2 cellular contexts compared by ENCODE assay signal in genomic region chr7:116953727-116954442, GRCh38.
A peak's percentile ranks its signal among the peaks of the same experiment; 100 is the strongest.
TF ChIP-seq lines count a peak whose summit lies in the region.

No MANE protein-coding gene starts in this region.

TF ChIP-seq in A549, 52 proteins besides CTCF, POLR2A, EP300 and RAD21 (continued from another document):
- no peak for TF ChIP-seq HEYL (CRISPR knock-in tag; IDR thresholded peaks at IDR 0.05)
- TF ChIP-seq MAZ (IDR thresholded peaks at IDR 0.05; ENCODE audit: borderline replicate concordance, low read depth, low read length), result no peak
- no peak for TF ChIP-seq MYC (IDR thresholded peaks at IDR 0.05; ENCODE audit: borderline replicate concordance, low read length)
- TF ChIP-seq USF2 (IDR thresholded peaks at IDR 0.05), result no peak
- TF ChIP-seq NPAS2 (CRISPR knock-in tag; IDR thresholded peaks at IDR 0.05; ENCODE audit: borderline replicate concordance), result no peak
- TF ChIP-seq NFE2L2 (conservative IDR thresholded peaks at IDR 0.05; ENCODE audit: low read length), result no peak
- TF ChIP-seq MAX (IDR thresholded peaks at IDR 0.05), result no peak
- no peak for TF ChIP-seq EHMT2 (IDR thresholded peaks at IDR 0.05; ENCODE audit: low read depth)
- no peak for TF ChIP-seq TP53 (CRISPR knock-in tag; IDR thresholded peaks at IDR 0.05)
- TF ChIP-seq SREBF2 (IDR thresholded peaks at IDR 0.05), result no peak
- no peak for TF ChIP-seq ZNF302 (CRISPR knock-in tag; IDR thresholded peaks at IDR 0.05)
- no peak for TF ChIP-seq CHD2 (IDR thresholded peaks at IDR 0.05; ENCODE audit: low read length, partially characterized antibody)
- no peak for TF ChIP-seq FOSL2 (IDR thresholded peaks at IDR 0.05)
- peak; percentile 23 for TF ChIP-seq FOSL2 (CRISPR knock-in tag; IDR thresholded peaks at IDR 0.05)
- no peak for TF ChIP-seq ZFP36 (IDR thresholded peaks at IDR 0.05; ENCODE audit: borderline replicate concordance, partially characterized antibody)
- TF ChIP-seq ZC3H11A (IDR thresholded peaks at IDR 0.05), result no peak
- TF ChIP-seq HDAC2 (IDR thresholded peaks at IDR 0.05), result no peak
- TF ChIP-seq BCL3 (IDR thresholded peaks at IDR 0.05), result 0 out of 3 replicates have a peak, but pooled peaks have one; percentile 18
- no peak for TF ChIP-seq RARB (CRISPR knock-in tag; IDR thresholded peaks at IDR 0.05)
- no peak for TF ChIP-seq KDM1A (IDR thresholded peaks at IDR 0.05; ENCODE audit: low read depth)
- no peak for TF ChIP-seq KDM5A (IDR thresholded peaks at IDR 0.05)
- TF ChIP-seq E2F6 (IDR thresholded peaks at IDR 0.05; ENCODE audit: borderline replicate concordance, low read depth), result 0 out of 2 replicates have a peak, but pooled peaks have one; percentile 12
- TF ChIP-seq HOXB13 (CRISPR knock-in tag; IDR thresholded peaks at IDR 0.05; ENCODE audit: low read depth), result no peak
- no peak for TF ChIP-seq HOXA7 (CRISPR knock-in tag; IDR thresholded peaks at IDR 0.05)
- peak; percentile 28; the same call in 1 of the 2 replicates for TF ChIP-seq HOXB5 (CRISPR knock-in tag; IDR thresholded peaks at IDR 0.05)
- peak; percentile 11 to 45; a peak in 2 of 5 replicates for TF ChIP-seq JUN (IDR thresholded peaks at IDR 0.05)

TF ChIP-seq in HepG2, 621 proteins besides CTCF, POLR2A, EP300 and RAD21 (continues in another document):
- TF ChIP-seq ZNF687 (CRISPR knock-in tag; IDR thresholded peaks at IDR 0.05) (peak; percentile 51), ZNF770 (CRISPR knock-in tag; IDR thresholded peaks at IDR 0.05) (peak; percentile 9; the same call in 1 of the 2 replicates), ZBTB14 (CRISPR knock-in tag; IDR thresholded peaks at IDR 0.05) (peak; percentile 8; the same call in 1 of the 2 replicates), ZNF570 (CRISPR knock-in tag; IDR thresholded peaks at IDR 0.05; ENCODE audit: borderline replicate concordance) (no peak), BORCS8-MEF2B (CRISPR knock-in tag; IDR thresholded peaks at IDR 0.05) (peak; percentile 49; the same call in 1 of the 2 replicates), ZNF761 (CRISPR knock-in tag; conservative IDR thresholded peaks at IDR 0.05) (no peak), KMT2B (CRISPR knock-in tag; IDR thresholded peaks at IDR 0.05) (peak; percentile 84), DRAP1 (CRISPR knock-in tag; IDR thresholded peaks at IDR 0.05) (peak; percentile 26; the same call in 1 of the 2 replicates), ZNF274 (CRISPR knock-in tag; IDR thresholded peaks at IDR 0.05) (no peak), ZNF136 (CRISPR knock-in tag; IDR thresholded peaks at IDR 0.05; ENCODE audit: low read depth) (no peak), GATAD1 (CRISPR knock-in tag; IDR thresholded peaks at IDR 0.05) (0 out of 2 replicates have a peak, but pooled peaks have one; percentile 37), ZFY (CRISPR knock-in tag; IDR thresholded peaks at IDR 0.05) (peak; percentile 77), HMGXB4 (CRISPR knock-in tag; IDR thresholded peaks at IDR 0.05; ENCODE audit: borderline replicate concordance in 1 of 2, low read depth in 1 of 2) (peak in 1 of 2 experiments; percentile 68; a peak in 2 of 4 replicates), ZNF558 (CRISPR knock-in tag; IDR thresholded peaks at IDR 0.05; ENCODE audit: borderline replicate concordance) (no peak), KDM5A (IDR thresholded peaks at IDR 0.05; ENCODE audit: borderline replicate concordance, low read length) (peak; percentile 46; the same call in 1 of the 2 replicates), NCOA5 (CRISPR knock-in tag; IDR thresholded peaks at IDR 0.05) (no peak), NBN (conservative IDR thresholded peaks at IDR 0.05) (no peak), SNRNP70 (IDR thresholded peaks at IDR 0.05; ENCODE audit: low read depth, low read length) (no peak), DPF2 (CRISPR knock-in tag; IDR thresholded peaks at IDR 0.05; ENCODE audit: borderline replicate concordance, low read depth) (no peak), CREB1 (IDR thresholded peaks at IDR 0.05) (peak; percentile 81), CREB1 (CRISPR knock-in tag; IDR thresholded peaks at IDR 0.05) (peak; percentile 93), FOXK1 (CRISPR knock-in tag; IDR thresholded peaks at IDR 0.05; ENCODE audit: borderline replicate concordance, low read depth) (peak; percentile 46; the same call in 1 of the 2 replicates), AGO2 (optimal IDR thresholded peaks at IDR 0.05; ENCODE audit: low read depth, low read length) (peak; percentile 90), SAP130 (CRISPR knock-in tag; IDR thresholded peaks at IDR 0.05; ENCODE audit: low read depth) (peak; percentile 42; the same call in 1 of the 2 replicates), ZNF281 (CRISPR knock-in tag; IDR thresholded peaks at IDR 0.05; ENCODE audit: borderline replicate concordance) (peak; percentile 10), GABPB1 (CRISPR knock-in tag; IDR thresholded peaks at IDR 0.05) (peak; percentile 60; the same call in 1 of the 2 replicates), MYPOP (CRISPR knock-in tag; IDR thresholded peaks at IDR 0.05) (peak; percentile 16; the same call in 1 of the 2 replicates), ZNF143 (CRISPR knock-in tag; IDR thresholded peaks at IDR 0.05) (peak; percentile 72; the same call in 1 of the 2 replicates), XRCC5 (optimal IDR thresholded peaks at IDR 0.05; ENCODE audit: low read length) (peak; percentile 84)
